In genomic region chr16:46801428-46802049, GRCh38 we compare ENCODE assay signal across 8 cellular contexts. TPM values are rescaled to one million over a fixed set of nuclear protein-coding genes. Genes with fewer than 3 reads are reported as not detected.
A peak's percentile ranks its signal among the peaks of the same experiment; 100 is the strongest.
DNase-seq lines count a peak whose midpoint lies in the region; ATAC-seq and TF ChIP-seq lines count a peak whose summit lies in the region.

No MANE protein-coding gene starts in this region.

- no peak for TF ChIP-seq CTCF in WTC11 (IDR thresholded peaks at IDR 0.05)
- peak in 1 of 2 donors; percentile 34 for TF ChIP-seq CTCF in left lung (IDR thresholded peaks at IDR 0.05)

- H3K27me3 Mint-ChIP-seq in WTC11 (ENCODE audit: low read depth): no peaks in the 10 kb centered on the region
- H3K27me3 Mint-ChIP-seq in activated CD4-positive, alpha-beta T cell treated with anti-CD3 and anti-CD28 coated beads, Interleukin-2, amount 10 ng/mL, durations not matched to agents 7 days and 5 days: no peaks in the 10 kb centered on the region

- no peak overlapping the region for H3K27ac ChIP-seq in left lung

- peaks cover 0 to 4% of the 10 kb centered on the region in 2 donors for H3K36me3 ChIP-seq in left lung

- H3K4me3 Mint-ChIP-seq in WTC11: no peak overlapping the region
- no peak overlapping the region for H3K4me3 Mint-ChIP-seq in activated CD4-positive, alpha-beta T cell treated with anti-CD3 and anti-CD28 coated beads, Interleukin-2, amount 10 ng/mL, durations not matched to agents 7 days and 5 days

- ATAC-seq in WTC11 (peak; percentile 41; the same call in 1 of the 2 replicates), left lung (peak; percentile 73), HG03460 (IDR thresholded peaks at IDR 0.05; ENCODE audit: unreplicated experiment) (no peak), HG03565 (IDR thresholded peaks at IDR 0.05; ENCODE audit: unreplicated experiment) (no peak)

- H3K4me1 ChIP-seq in left lung: no peaks in the 10 kb centered on the region

- H3K9me3 Mint-ChIP-seq in WTC11: peaks cover 6% of the 10 kb centered on the region
- peaks cover 6% of the 10 kb centered on the region for H3K9me3 Mint-ChIP-seq in activated CD4-positive, alpha-beta T cell treated with anti-CD3 and anti-CD28 coated beads, Interleukin-2, amount 10 ng/mL, durations not matched to agents 7 days and 5 days

- H3K4me1 Mint-ChIP-seq in WTC11: peaks cover 2% of the 10 kb centered on the region; the same call in 1 of the 2 replicates
- peaks cover 15% of the 10 kb centered on the region for H3K4me1 Mint-ChIP-seq in activated CD4-positive, alpha-beta T cell treated with anti-CD3 and anti-CD28 coated beads, Interleukin-2, amount 10 ng/mL, durations not matched to agents 7 days and 5 days

- DNase-seq in D341Med (ENCODE audit: low spot score) (peak; percentile 26), LoVo (ENCODE audit: low spot score) (peak; percentile 30), WTC11 (ENCODE audit: low spot score) (no peak), left lung (no peak), islet precursor cell (no peak)
- no peak for DNase-seq in activated CD4-positive, alpha-beta T cell treated with anti-CD3 and anti-CD28 coated beads, Interleukin-2, amount 10 ng/mL, durations not matched to agents 7 days and 5 days

- intact Hi-C loops in left lung (cut with DNase I): loop anchor here in 1 of 2 donors (10.0 kb wide), 1 partner anchor 127 kb away; no protein-coding TSS in a partner anchor

- H3K4me3 ChIP-seq in left lung: no peak overlapping the region

- CTCF ChIA-PET in WTC11 (lab: Charles Lee): interaction anchor here (0.7 to 3.2 kb wide), 15 partner anchors 9 to 180 kb away, joined by 3 to 43 read pairs (median 5); partner anchors contain the start of genes MYLK3 and SHCBP1
- CTCF ChIA-PET in activated CD4-positive, alpha-beta T cell treated with anti-CD3 and anti-CD28 coated beads, Interleukin-2, amount 10 ng/mL, durations not matched to agents 7 days and 5 days (lab: Charles Lee): interaction anchor here (0.7 to 1.2 kb wide), 2 partner anchors 14 to 16 kb away, joined by 3 read pairs; no protein-coding TSS in a partner anchor

- no peaks in the 10 kb centered on the region for H3K27me3 ChIP-seq in left lung

- POLR2A ChIA-PET in WTC11 (lab: Charles Lee): interaction anchor here (0.6 kb wide), 1 partner anchor 25 kb away, joined by 4 read pairs; no protein-coding TSS in a partner anchor
- POLR2A ChIA-PET in activated CD4-positive, alpha-beta T cell treated with anti-CD3 and anti-CD28 coated beads, Interleukin-2, amount 10 ng/mL, durations not matched to agents 7 days and 5 days (lab: Charles Lee): no interaction called here

- no peak overlapping the region for H3K27ac Mint-ChIP-seq in WTC11
- no peak overlapping the region for H3K27ac Mint-ChIP-seq in activated CD4-positive, alpha-beta T cell treated with anti-CD3 and anti-CD28 coated beads, Interleukin-2, amount 10 ng/mL, durations not matched to agents 7 days and 5 days

- no peaks in the 10 kb centered on the region for H3K9me3 ChIP-seq in left lung

- peaks cover 17% of the 10 kb centered on the region for H3K36me3 Mint-ChIP-seq in WTC11
- peaks cover 22% of the 10 kb centered on the region for H3K36me3 Mint-ChIP-seq in activated CD4-positive, alpha-beta T cell treated with anti-CD3 and anti-CD28 coated beads, Interleukin-2, amount 10 ng/mL, durations not matched to agents 7 days and 5 days (ENCODE audit: low read depth)

TF ChIP-seq in WTC11, 78 proteins besides CTCF, POLR2A, EP300 and RAD21 (continues in another document):
- TF ChIP-seq ZNF138 (CRISPR knock-in tag; conservative IDR thresholded peaks at IDR 0.05) (no peak), NR2C2 (CRISPR knock-in tag; IDR thresholded peaks at IDR 0.05) (no peak), CREM (CRISPR knock-in tag; IDR thresholded peaks at IDR 0.05) (no peak), SMAD3 (CRISPR knock-in tag; IDR thresholded peaks at IDR 0.05; ENCODE audit: borderline replicate concordance) (no peak), RELA (CRISPR knock-in tag; IDR thresholded peaks at IDR 0.05; ENCODE audit: borderline replicate concordance) (no peak), ZNF121 (CRISPR knock-in tag; IDR thresholded peaks at IDR 0.05) (no peak)
- TF ChIP-seq, protein P1, sequence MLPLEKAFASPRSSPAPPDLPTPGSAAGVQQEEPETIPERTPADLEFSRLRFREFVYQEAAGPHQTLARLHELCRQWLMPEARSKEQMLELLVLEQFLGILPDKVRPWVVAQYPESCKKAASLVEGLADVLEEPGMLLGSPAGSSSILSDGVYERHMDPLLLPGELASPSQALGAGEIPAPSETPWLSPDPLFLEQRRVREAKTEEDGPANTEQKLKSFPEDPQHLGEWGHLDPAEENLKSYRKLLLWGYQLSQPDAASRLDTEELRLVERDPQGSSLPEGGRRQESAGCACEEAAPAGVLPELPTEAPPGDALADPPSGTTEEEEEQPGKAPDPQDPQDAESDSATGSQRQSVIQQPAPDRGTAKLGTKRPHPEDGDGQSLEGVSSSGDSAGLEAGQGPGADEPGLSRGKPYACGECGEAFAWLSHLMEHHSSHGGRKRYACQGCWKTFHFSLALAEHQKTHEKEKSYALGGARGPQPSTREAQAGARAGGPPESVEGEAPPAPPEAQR (CRISPR knock-in tag; IDR thresholded peaks at IDR 0.05): no peak
- TF ChIP-seq, protein P2, sequence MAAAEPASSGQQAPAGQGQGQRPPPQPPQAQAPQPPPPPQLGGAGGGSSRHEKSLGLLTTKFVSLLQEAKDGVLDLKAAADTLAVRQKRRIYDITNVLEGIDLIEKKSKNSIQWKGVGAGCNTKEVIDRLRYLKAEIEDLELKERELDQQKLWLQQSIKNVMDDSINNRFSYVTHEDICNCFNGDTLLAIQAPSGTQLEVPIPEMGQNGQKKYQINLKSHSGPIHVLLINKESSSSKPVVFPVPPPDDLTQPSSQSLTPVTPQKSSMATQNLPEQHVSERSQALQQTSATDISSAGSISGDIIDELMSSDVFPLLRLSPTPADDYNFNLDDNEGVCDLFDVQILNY (CRISPR knock-in tag; IDR thresholded peaks at IDR 0.05): no peak
- TF ChIP-seq, protein P3, sequence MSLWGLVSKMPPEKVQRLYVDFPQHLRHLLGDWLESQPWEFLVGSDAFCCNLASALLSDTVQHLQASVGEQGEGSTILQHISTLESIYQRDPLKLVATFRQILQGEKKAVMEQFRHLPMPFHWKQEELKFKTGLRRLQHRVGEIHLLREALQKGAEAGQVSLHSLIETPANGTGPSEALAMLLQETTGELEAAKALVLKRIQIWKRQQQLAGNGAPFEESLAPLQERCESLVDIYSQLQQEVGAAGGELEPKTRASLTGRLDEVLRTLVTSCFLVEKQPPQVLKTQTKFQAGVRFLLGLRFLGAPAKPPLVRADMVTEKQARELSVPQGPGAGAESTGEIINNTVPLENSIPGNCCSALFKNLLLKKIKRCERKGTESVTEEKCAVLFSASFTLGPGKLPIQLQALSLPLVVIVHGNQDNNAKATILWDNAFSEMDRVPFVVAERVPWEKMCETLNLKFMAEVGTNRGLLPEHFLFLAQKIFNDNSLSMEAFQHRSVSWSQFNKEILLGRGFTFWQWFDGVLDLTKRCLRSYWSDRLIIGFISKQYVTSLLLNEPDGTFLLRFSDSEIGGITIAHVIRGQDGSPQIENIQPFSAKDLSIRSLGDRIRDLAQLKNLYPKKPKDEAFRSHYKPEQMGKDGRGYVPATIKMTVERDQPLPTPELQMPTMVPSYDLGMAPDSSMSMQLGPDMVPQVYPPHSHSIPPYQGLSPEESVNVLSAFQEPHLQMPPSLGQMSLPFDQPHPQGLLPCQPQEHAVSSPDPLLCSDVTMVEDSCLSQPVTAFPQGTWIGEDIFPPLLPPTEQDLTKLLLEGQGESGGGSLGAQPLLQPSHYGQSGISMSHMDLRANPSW (CRISPR knock-in tag; conservative IDR thresholded peaks at IDR 0.05; ENCODE audit: low read depth): no peak
- TF ChIP-seq, protein P4, sequence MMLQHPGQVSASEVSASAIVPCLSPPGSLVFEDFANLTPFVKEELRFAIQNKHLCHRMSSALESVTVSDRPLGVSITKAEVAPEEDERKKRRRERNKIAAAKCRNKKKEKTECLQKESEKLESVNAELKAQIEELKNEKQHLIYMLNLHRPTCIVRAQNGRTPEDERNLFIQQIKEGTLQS (CRISPR knock-in tag; conservative IDR thresholded peaks at IDR 0.05): no peak
- TF ChIP-seq, protein P5, sequence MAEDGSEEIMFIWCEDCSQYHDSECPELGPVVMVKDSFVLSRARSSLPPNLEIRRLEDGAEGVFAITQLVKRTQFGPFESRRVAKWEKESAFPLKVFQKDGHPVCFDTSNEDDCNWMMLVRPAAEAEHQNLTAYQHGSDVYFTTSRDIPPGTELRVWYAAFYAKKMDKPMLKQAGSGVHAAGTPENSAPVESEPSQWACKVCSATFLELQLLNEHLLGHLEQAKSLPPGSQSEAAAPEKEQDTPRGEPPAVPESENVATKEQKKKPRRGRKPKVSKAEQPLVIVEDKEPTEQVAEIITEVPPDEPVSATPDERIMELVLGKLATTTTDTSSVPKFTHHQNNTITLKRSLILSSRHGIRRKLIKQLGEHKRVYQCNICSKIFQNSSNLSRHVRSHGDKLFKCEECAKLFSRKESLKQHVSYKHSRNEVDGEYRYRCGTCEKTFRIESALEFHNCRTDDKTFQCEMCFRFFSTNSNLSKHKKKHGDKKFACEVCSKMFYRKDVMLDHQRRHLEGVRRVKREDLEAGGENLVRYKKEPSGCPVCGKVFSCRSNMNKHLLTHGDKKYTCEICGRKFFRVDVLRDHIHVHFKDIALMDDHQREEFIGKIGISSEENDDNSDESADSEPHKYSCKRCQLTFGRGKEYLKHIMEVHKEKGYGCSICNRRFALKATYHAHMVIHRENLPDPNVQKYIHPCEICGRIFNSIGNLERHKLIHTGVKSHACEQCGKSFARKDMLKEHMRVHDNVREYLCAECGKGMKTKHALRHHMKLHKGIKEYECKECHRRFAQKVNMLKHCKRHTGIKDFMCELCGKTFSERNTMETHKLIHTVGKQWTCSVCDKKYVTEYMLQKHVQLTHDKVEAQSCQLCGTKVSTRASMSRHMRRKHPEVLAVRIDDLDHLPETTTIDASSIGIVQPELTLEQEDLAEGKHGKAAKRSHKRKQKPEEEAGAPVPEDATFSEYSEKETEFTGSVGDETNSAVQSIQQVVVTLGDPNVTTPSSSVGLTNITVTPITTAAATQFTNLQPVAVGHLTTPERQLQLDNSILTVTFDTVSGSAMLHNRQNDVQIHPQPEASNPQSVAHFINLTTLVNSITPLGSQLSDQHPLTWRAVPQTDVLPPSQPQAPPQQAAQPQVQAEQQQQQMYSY (CRISPR knock-in tag; IDR thresholded peaks at IDR 0.05): no peak

RNA-seq across cellular contexts. Expression of gene C16orf87, which starts 29.4 kb away (rescaled TPM):
- total RNA-seq in WTC11 (2021) (21.8 to 22.5 TPM (median 22.5 TPM) in 3 replicates), left lung (1 to 10 TPM; 6.2 to 9.3 TPM)
- total RNA-seq in activated CD4-positive, alpha-beta T cell treated with anti-CD3 and anti-CD28 coated beads, Interleukin-2, amount 10 ng/mL, durations not matched to agents 7 days and 5 days: 10 to 100 TPM; 10.3 to 11.2 TPM

RNA-seq across cellular contexts. Expression of gene MYLK3, which starts 53.4 kb away (rescaled TPM):
- total RNA-seq in WTC11 (2021) (0.30 to 0.79 TPM (median 0.41 TPM) in 3 replicates), left lung (1 to 10 TPM in 1 of 2 donors, under 1 TPM in 1; 0.03 to 1.2 TPM)
- total RNA-seq in activated CD4-positive, alpha-beta T cell treated with anti-CD3 and anti-CD28 coated beads, Interleukin-2, amount 10 ng/mL, durations not matched to agents 7 days and 5 days: under 1 TPM; 0.02 to 0.50 TPM

Comparison
In these comparisons a context has a peak if more than half of its experiments do, and no peak if none do; other contexts are left out.
1. DNase-seq: peak in D341Med (single experiment) and LoVo (single experiment); none in WTC11 (single experiment), left lung (0 of 2), activated CD4-positive, alpha-beta T cell treated with anti-CD3 and anti-CD28 coated beads, Interleukin-2, amount 10 ng/mL, durations not matched to agents 7 days and 5 days (single experiment) and islet precursor cell (single experiment).
2. ATAC-seq: peak in WTC11 (single experiment) and left lung (single experiment); none in HG03460 (single experiment) and HG03565 (single experiment).